In genomic region chr22:39526736-39527171, GRCh38 we compare ENCODE assay signal across 9 cellular contexts. TPM values are rescaled to one million over a fixed set of nuclear protein-coding genes. Genes with fewer than 3 reads are reported as not detected.
DNase-seq lines count a peak whose midpoint lies in the region; ATAC-seq and TF ChIP-seq lines count a peak whose summit lies in the region.
"Had no signal": no experiment of that assay in that cellular context is flagged by ENCODE, and none has a peak within 500 bp of the region (broad histone marks: within the 10 kb centered on the region; RNA-seq: fewer than 3 reads in every experiment).

No MANE protein-coding gene starts in this region.

- peak overlapping the region; percentile 88 for H3K27ac Mint-ChIP-seq in CD8-positive, alpha-beta T cell
- H3K27ac Mint-ChIP-seq in activated CD4-positive, alpha-beta memory T cell treated with anti-CD3 and anti-CD28 coated beads, Interleukin-2, amount 10 ng/mL, durations not matched to agents 7 days and 5 days, result peak overlapping the region; percentile 85
- H3K27ac Mint-ChIP-seq in naive thymus-derived CD4-positive, alpha-beta T cell, result peak overlapping the region; percentile 64 to 94 (median 86)

- H3K4me1 Mint-ChIP-seq in CD8-positive, alpha-beta T cell (ENCODE audit: low read depth), result peaks cover 84% of the 10 kb centered on the region
- peaks cover 94% of the 10 kb centered on the region for H3K4me1 Mint-ChIP-seq in activated CD4-positive, alpha-beta memory T cell treated with anti-CD3 and anti-CD28 coated beads, Interleukin-2, amount 10 ng/mL, durations not matched to agents 7 days and 5 days
- peaks cover 76 to 94% (median 85%) of the 10 kb centered on the region in 7 donors for H3K4me1 Mint-ChIP-seq in naive thymus-derived CD4-positive, alpha-beta T cell

- TF ChIP-seq CTCF in CD8-positive, alpha-beta T cell (IDR thresholded peaks at IDR 0.05), result no peak
- no peak for TF ChIP-seq CTCF in tibial artery (IDR thresholded peaks at IDR 0.05)
- TF ChIP-seq CTCF in foreskin fibroblast (IDR thresholded peaks at IDR 0.05; ENCODE audit: low read depth, low read length), result no peak
- TF ChIP-seq CTCF in lower leg skin (IDR thresholded peaks at IDR 0.05), result no peak

- no peaks in the 10 kb centered on the region for H3K9me3 Mint-ChIP-seq in CD8-positive, alpha-beta T cell
- H3K9me3 Mint-ChIP-seq in activated CD4-positive, alpha-beta memory T cell treated with anti-CD3 and anti-CD28 coated beads, Interleukin-2, amount 10 ng/mL, durations not matched to agents 7 days and 5 days, result no peaks in the 10 kb centered on the region
- H3K9me3 Mint-ChIP-seq in naive thymus-derived CD4-positive, alpha-beta T cell, result peaks cover 0 to 5% (median 0%) of the 10 kb centered on the region in 11 donors

- no peak for TF ChIP-seq POLR2A in lower leg skin (IDR thresholded peaks at IDR 0.05)

- H3K36me3 Mint-ChIP-seq in CD8-positive, alpha-beta T cell, result peaks cover 72% of the 10 kb centered on the region
- H3K36me3 Mint-ChIP-seq in activated CD4-positive, alpha-beta memory T cell treated with anti-CD3 and anti-CD28 coated beads, Interleukin-2, amount 10 ng/mL, durations not matched to agents 7 days and 5 days (ENCODE audit: low read depth), result peaks cover 80% of the 10 kb centered on the region
- peaks cover 4 to 58% (median 24%) of the 10 kb centered on the region in 5 donors for H3K36me3 Mint-ChIP-seq in naive thymus-derived CD4-positive, alpha-beta T cell

- WGBS in HUES64, result 86% methylated on average over 4 of the region's 4 CpGs
- 65 to 83% methylated on average over 4 of the region's 4 CpGs for WGBS in lower leg skin, 2 donors

- H3K27ac ChIP-seq in CD8-positive, alpha-beta T cell (ENCODE audit: low read depth, low read length), result no peak overlapping the region
- H3K27ac ChIP-seq in HUES64 (ENCODE audit: low read depth, low read length) (peak overlapping the region; percentile 55; the same call in 1 of the 2 replicates), tibial artery (peak overlapping the region in 1 of 2 donors; percentile 46)
- peak overlapping the region; percentile 50 for H3K27ac ChIP-seq in naive thymus-derived CD4-positive, alpha-beta T cell (ENCODE audit: low read depth, low read length)

- H3K27me3 Mint-ChIP-seq in CD8-positive, alpha-beta T cell (ENCODE audit: low read depth), result no peaks in the 10 kb centered on the region
- H3K27me3 Mint-ChIP-seq in activated CD4-positive, alpha-beta memory T cell treated with anti-CD3 and anti-CD28 coated beads, Interleukin-2, amount 10 ng/mL, durations not matched to agents 7 days and 5 days, result no peaks in the 10 kb centered on the region
- no peaks in the 10 kb centered on the region for H3K27me3 Mint-ChIP-seq in naive thymus-derived CD4-positive, alpha-beta T cell

- H3K36me3 ChIP-seq in CD8-positive, alpha-beta T cell (ENCODE audit: insufficient read depth, low read length), result peaks cover 36% of the 10 kb centered on the region
- peaks cover 60% of the 10 kb centered on the region for H3K36me3 ChIP-seq in HUES64 (ENCODE audit: insufficient read depth, low read length)
- peaks cover 3 to 59% (median 12%) of the 10 kb centered on the region in 3 experiments for H3K36me3 ChIP-seq in naive thymus-derived CD4-positive, alpha-beta T cell (ENCODE audit: control insufficient read depth in 2 of 3, insufficient read depth in 3 of 3, low read length in 3 of 3)
- peaks cover 25 to 89% (median 38%) of the 10 kb centered on the region in 3 donors for H3K36me3 ChIP-seq in tibial artery

- peak; percentile 15 for ATAC-seq in CD8-positive, alpha-beta T cell
- no peak for ATAC-seq in naive thymus-derived CD4-positive, alpha-beta T cell

- peaks cover 92% of the 10 kb centered on the region for H3K4me1 ChIP-seq in CD8-positive, alpha-beta T cell (ENCODE audit: insufficient read depth, low read length)
- H3K4me1 ChIP-seq in HUES64 (ENCODE audit: insufficient read depth, low read length) (peaks cover 16% of the 10 kb centered on the region), tibial artery (peaks cover 14 to 89% (median 73%) of the 10 kb centered on the region in 4 donors)
- H3K4me1 ChIP-seq in naive thymus-derived CD4-positive, alpha-beta T cell (ENCODE audit: control insufficient read depth in 2 of 2, insufficient read depth in 2 of 2, low read length in 2 of 2), result peaks cover 64 to 75% of the 10 kb centered on the region in 2 donors

- H3K4me3 ChIP-seq in CD8-positive, alpha-beta T cell (ENCODE audit: low read depth, low read length), result no peak overlapping the region
- H3K4me3 ChIP-seq in HUES64 (ENCODE audit: low read length) (no peak overlapping the region), tibial artery (no peak overlapping the region), foreskin fibroblast (ENCODE audit: low read depth in 1 of 2, low read length in 2 of 2) (no peak overlapping the region), lower leg skin (ENCODE audit: low read depth, poor library complexity, severe bottlenecking) (no peak overlapping the region)
- H3K4me3 ChIP-seq in naive thymus-derived CD4-positive, alpha-beta T cell (ENCODE audit: low read length), result no peak overlapping the region

- POLR2A ChIA-PET in CD8-positive, alpha-beta T cell (lab: Charles Lee), result interaction anchor here (0.9 kb wide), 1 partner anchor 194 kb away, joined by 4 read pairs; no protein-coding TSS in a partner anchor
- POLR2A ChIA-PET in activated CD4-positive, alpha-beta memory T cell treated with anti-CD3 and anti-CD28 coated beads, Interleukin-2, amount 10 ng/mL, durations not matched to agents 7 days and 5 days (lab: Charles Lee), result interaction anchor here (1.0 to 11.3 kb wide), 6 partner anchors 8 to 518 kb away, joined by 3 to 124 read pairs (median 4); partner anchors contain the start of genes MIEF1 and RPL3
- POLR2A ChIA-PET in naive thymus-derived CD4-positive, alpha-beta T cell (lab: Charles Lee), result interaction anchor here (0.6 to 6.1 kb wide), 7 partner anchors 9 to 517 kb away, joined by 3 to 68 read pairs (median 4); partner anchors contain the start of genes MIEF1 and RPL3

- H3K9ac ChIP-seq in HUES64 (ENCODE audit: low read depth, low read length), result no peak overlapping the region

- peak overlapping the region; percentile 49 for H3K4me3 Mint-ChIP-seq in CD8-positive, alpha-beta T cell
- H3K4me3 Mint-ChIP-seq in activated CD4-positive, alpha-beta memory T cell treated with anti-CD3 and anti-CD28 coated beads, Interleukin-2, amount 10 ng/mL, durations not matched to agents 7 days and 5 days, result no peak overlapping the region
- H3K4me3 Mint-ChIP-seq in naive thymus-derived CD4-positive, alpha-beta T cell, result peak overlapping the region in 8 of 10 donors; percentile 5 to 94 (median 32)

- CTCF ChIA-PET in CD8-positive, alpha-beta T cell (lab: Charles Lee), result interaction anchor here (0.6 to 11.9 kb wide), 6 partner anchors 10 to 585 kb away, joined by 3 to 287 read pairs (median 4); no protein-coding TSS in a partner anchor
- CTCF ChIA-PET in activated CD4-positive, alpha-beta memory T cell treated with anti-CD3 and anti-CD28 coated beads, Interleukin-2, amount 10 ng/mL, durations not matched to agents 7 days and 5 days (lab: Charles Lee), result interaction anchor here (0.7 to 7.5 kb wide), 3 partner anchors 11 to 419 kb away, joined by 3 to 210 read pairs (median 65); no protein-coding TSS in a partner anchor
- CTCF ChIA-PET in naive thymus-derived CD4-positive, alpha-beta T cell (lab: Charles Lee), result interaction anchor here (0.7 to 6.4 kb wide), 4 partner anchors 31 to 500 kb away, joined by 4 to 120 read pairs (median 8); no protein-coding TSS in a partner anchor

- DNase-seq in CD8-positive, alpha-beta T cell, result peak in 1 of 7 experiments; percentile 53
- no peak for DNase-seq in activated CD4-positive, alpha-beta memory T cell treated with anti-CD3 and anti-CD28 coated beads, Interleukin-2, amount 10 ng/mL, durations not matched to agents 7 days and 5 days
- peak in 3 of 9 donors; percentile 22 to 32 (median 28) for DNase-seq in naive thymus-derived CD4-positive, alpha-beta T cell
- DNase-seq in tibial artery (no peak), foreskin fibroblast (no peak), NCI-H1436 (lab: John Stamatoyannopoulos, UW) (no peak), lower leg skin (ENCODE audit: low spot score in 2 of 2) (no peak)
- DNase-seq: hippocampal formation had no signal

- intact Hi-C loops in CD8-positive, alpha-beta T cell (cut with DNase I, micrococcal nuclease), result loop anchor here (5.0 to 10.0 kb wide), 8 partner anchors 89 to 1022 kb away; partner anchors contain the start of genes CBX7 (in 1 of the 2), DDX17 (in 1 of the 2), GTPBP1 (in 1 of the 2) and JOSD1 (in 1 of the 2)
- intact Hi-C loops in naive thymus-derived CD4-positive, alpha-beta T cell (cut with micrococcal nuclease), result loop anchor here (10.0 kb wide), 3 partner anchors 502 to 1758 kb away; partner anchors contain the start of genes APOBEC3D (in 1 of the 2), CBX6 (in 1 of the 2) and RANGAP1 (in 1 of the 2)
- intact Hi-C loops in tibial artery (cut with DNase I; ENCODE audit: low total_unique reads), result loop anchor here (5.0 to 10.0 kb wide), 3 partner anchors 34 to 209 kb away; partner anchors contain the start of gene RPL3
- intact Hi-C loops in lower leg skin (cut with DNase I; ENCODE audit: low total_unique reads), result loop anchor here (5.0 to 10.0 kb wide), 4 partner anchors 122 to 354 kb away; partner anchors contain the start of genes RPL3 and SYNGR1

- H3K27me3 ChIP-seq in CD8-positive, alpha-beta T cell (ENCODE audit: insufficient read depth, low read length), result no peaks in the 10 kb centered on the region
- no peaks in the 10 kb centered on the region for H3K27me3 ChIP-seq in HUES64 (ENCODE audit: insufficient read depth, low read length)
- no peaks in the 10 kb centered on the region for H3K27me3 ChIP-seq in naive thymus-derived CD4-positive, alpha-beta T cell (ENCODE audit: control insufficient read depth in 2 of 2, insufficient read depth in 2 of 2, low read length in 2 of 2)
- H3K27me3 ChIP-seq in tibial artery, result no peaks in the 10 kb centered on the region

- no peaks in the 10 kb centered on the region for H3K9me3 ChIP-seq in CD8-positive, alpha-beta T cell (ENCODE audit: low read length)
- H3K9me3 ChIP-seq in HUES64 (ENCODE audit: insufficient read depth, low read depth, low read length) (no peaks in the 10 kb centered on the region), tibial artery (no peaks in the 10 kb centered on the region)
- no peaks in the 10 kb centered on the region for H3K9me3 ChIP-seq in naive thymus-derived CD4-positive, alpha-beta T cell (ENCODE audit: control insufficient read depth in 2 of 3, low read length in 3 of 3)

RNA-seq across cellular contexts. Expression of gene RPS19BP1, which starts 5.8 kb away (rescaled TPM):
- total RNA-seq in CD8-positive, alpha-beta T cell, result 10 to 100 TPM; 69.0 to 70.5 TPM
- 99.3 TPM for polyA plus RNA-seq in HUES64 (2013, experiment 1 of 2)
- 85.9 TPM for polyA plus RNA-seq in HUES64 (2013, experiment 2 of 2)
- 10 to 100 TPM; 54.3 to 60.7 TPM for total RNA-seq in activated CD4-positive, alpha-beta memory T cell treated with anti-CD3 and anti-CD28 coated beads, Interleukin-2, amount 10 ng/mL, durations not matched to agents 7 days and 5 days
- 10 to 100 TPM; 35.2 to 67.4 (median 61.5) TPM for total RNA-seq in naive thymus-derived CD4-positive, alpha-beta T cell
- 100 to 1,000 TPM in 1 of 2 donors, 10 to 100 TPM in 1; 98.6 to 162 TPM for polyA plus RNA-seq in naive thymus-derived CD4-positive, alpha-beta T cell
- 100 to 1,000 TPM in 3 of 4 donors, 10 to 100 TPM in 1; 93.4 to 157 (median 121) TPM for total RNA-seq in lower leg skin

RNA-seq across cellular contexts. Expression of gene ATF4, which starts 6.4 kb away (rescaled TPM):
- 100 to 1,000 TPM; 327 to 329 TPM for total RNA-seq in CD8-positive, alpha-beta T cell
- polyA plus RNA-seq in HUES64 (2013, experiment 1 of 2), result 352 TPM
- 363 TPM for polyA plus RNA-seq in HUES64 (2013, experiment 2 of 2)
- 100 to 1,000 TPM; 456 to 460 TPM for total RNA-seq in activated CD4-positive, alpha-beta memory T cell treated with anti-CD3 and anti-CD28 coated beads, Interleukin-2, amount 10 ng/mL, durations not matched to agents 7 days and 5 days
- total RNA-seq in naive thymus-derived CD4-positive, alpha-beta T cell, result 100 to 1,000 TPM; 235 to 293 (median 244) TPM
- 100 to 1,000 TPM in 1 of 2 donors, 10 to 100 TPM in 1; 68.9 to 118 TPM for polyA plus RNA-seq in naive thymus-derived CD4-positive, alpha-beta T cell
- 100 to 1,000 TPM; 214 to 336 (median 309) TPM for total RNA-seq in lower leg skin

RNA-seq across cellular contexts. Expression of gene MIEF1, which starts 24.7 kb away (rescaled TPM):
- total RNA-seq in CD8-positive, alpha-beta T cell, result 10 to 100 TPM; 24.8 to 25.3 TPM
- polyA plus RNA-seq in HUES64 (2013, experiment 1 of 2), result 24.8 TPM
- polyA plus RNA-seq in HUES64 (2013, experiment 2 of 2), result 23.8 TPM
- 10 to 100 TPM; 32.4 to 32.6 TPM for total RNA-seq in activated CD4-positive, alpha-beta memory T cell treated with anti-CD3 and anti-CD28 coated beads, Interleukin-2, amount 10 ng/mL, durations not matched to agents 7 days and 5 days
- 10 to 100 TPM; 17.5 to 42.3 (median 37.3) TPM for total RNA-seq in naive thymus-derived CD4-positive, alpha-beta T cell
- 10 to 100 TPM; 27.8 to 33.2 TPM for polyA plus RNA-seq in naive thymus-derived CD4-positive, alpha-beta T cell
- total RNA-seq in lower leg skin, result 10 to 100 TPM; 12.8 to 27.1 (median 20.2) TPM

RNA-seq across cellular contexts. Expression of gene CACNA1I, which starts 43.8 kb away (rescaled TPM):
- total RNA-seq in CD8-positive, alpha-beta T cell, result 1 to 10 TPM; 5.5 to 5.9 TPM
- 0.30 TPM for polyA plus RNA-seq in HUES64 (2013, experiment 1 of 2)
- 0.38 TPM for polyA plus RNA-seq in HUES64 (2013, experiment 2 of 2)
- total RNA-seq in activated CD4-positive, alpha-beta memory T cell treated with anti-CD3 and anti-CD28 coated beads, Interleukin-2, amount 10 ng/mL, durations not matched to agents 7 days and 5 days, result 1 to 10 TPM; 8.7 to 8.8 TPM
- 10 to 100 TPM in 4 of 5 experiments, 1 to 10 TPM in 1; 4.5 to 51.2 (median 30.9) TPM for total RNA-seq in naive thymus-derived CD4-positive, alpha-beta T cell
- 1 to 10 TPM in 1 of 2 donors, under 1 TPM in 1; 0.40 to 1.8 TPM for polyA plus RNA-seq in naive thymus-derived CD4-positive, alpha-beta T cell
- total RNA-seq in lower leg skin, result under 1 TPM; 0.13 to 0.27 (median 0.21) TPM
